27 cellular contexts compared by ENCODE assay signal in genomic region chr17:6467567-6467966, GRCh38. TPM values are rescaled to one million over a fixed set of nuclear protein-coding genes. Genes with fewer than 3 reads are reported as not detected.
DNase-seq lines count a peak whose midpoint lies in the region; ATAC-seq and TF ChIP-seq lines count a peak whose summit lies in the region.
"Had no signal": no experiment of that assay in that cellular context is flagged by ENCODE, and none has a peak within 500 bp of the region (broad histone marks: within the 10 kb centered on the region; RNA-seq: fewer than 3 reads in every experiment).

No MANE protein-coding gene starts in this region.

- intact Hi-C loops in OCI-LY7 (cut with micrococcal nuclease; ENCODE audit: unreplicated experiment) = no loop called here

- H3K9me3 ChIP-seq in HEK293 (ENCODE audit: control insufficient read depth, insufficient read depth, low read depth, low read length) = no peaks in the 10 kb centered on the region
- peaks cover 0 to 5% of the 10 kb centered on the region in 2 donors for H3K9me3 ChIP-seq in neuronal stem cell (replicated peaks in 1 of 2; ENCODE audit: control insufficient read depth in 2 of 2, insufficient read depth in 1 of 2, low read depth in 1 of 2, low read length in 2 of 2)
- H3K9me3 ChIP-seq in OCI-LY7 (ENCODE audit: low read length) = no peaks in the 10 kb centered on the region
- H3K9me3 ChIP-seq: BE2C, BLaER1 had no signal

- H3K4me2 ChIP-seq in neuronal stem cell (ENCODE audit: insufficient read depth, low read length, poor library complexity, severe bottlenecking) = no peak overlapping the region
- no peak overlapping the region for H3K4me2 ChIP-seq in OCI-LY7 (ENCODE audit: low read length)
- H3K4me2 ChIP-seq: BLaER1 had no signal

- peak overlapping the region; percentile 56 for H2BK15ac ChIP-seq in neuronal stem cell (ENCODE audit: low read length)

- POLR2A ChIA-PET in HEK293 (lab: Yijun Ruan, JAX) (no interaction called here), RWPE1 (lab: Yijun Ruan, JAX; ENCODE audit: low non-redundant PET) (no interaction called here), OCI-LY7 (lab: Charles Lee) (no interaction called here)

- H4K91ac ChIP-seq in neuronal stem cell (ENCODE audit: low read depth, low read length, poor library complexity) = no peak overlapping the region

- no peak overlapping the region for H2BK120ac ChIP-seq in neuronal stem cell (ENCODE audit: low read depth, low read length)

- no peaks in the 10 kb centered on the region for H3K9me2 ChIP-seq in OCI-LY7 (ENCODE audit: insufficient read depth, low read length)

- H4K8ac ChIP-seq in neuronal stem cell (ENCODE audit: low read depth, low read length) = no peak overlapping the region

- H2BK5ac ChIP-seq in neuronal stem cell (ENCODE audit: low read length) = peak overlapping the region; percentile 59

- TF ChIP-seq CTCF in HEK293 (tag by site-specific recombination; IDR thresholded peaks at IDR 0.05) = no peak
- TF ChIP-seq CTCF in RWPE1 (conservative IDR thresholded peaks at IDR 0.05; ENCODE audit: low read depth) = no peak
- no peak for TF ChIP-seq CTCF in OCI-LY7 (conservative IDR thresholded peaks at IDR 0.05; ENCODE audit: low read length)

- H2AK5ac ChIP-seq in neuronal stem cell (ENCODE audit: low read depth, low read length) = no peak overlapping the region

- WGBS in neuronal stem cell (ENCODE audit: extremely low coverage in 2 of 2, insufficient read length in 2 of 2, insufficient replicate concordance in 1 of 2), 2 donors = no CpG with 5 or more reads among the region's 1 CpG

- no peak overlapping the region for H3K4me3 Mint-ChIP-seq in stimulated activated naive CD8-positive, alpha-beta T cell treated with anti-CD3 and anti-CD28 coated beads, Interleukin-15, amount 100 ng/mL, for 72 hours
- H3K4me3 Mint-ChIP-seq: CD14-positive monocyte; CD4-positive, alpha-beta memory T cell; CD4-positive, CD25-positive, alpha-beta regulatory T cell; CD8-positive, alpha-beta memory T cell had no signal

- H3K9ac ChIP-seq in neuronal stem cell (ENCODE audit: low read depth, low read length, poor library complexity) = no peak overlapping the region
- H3K9ac ChIP-seq: BLaER1 had no signal

- H3K27me3 ChIP-seq in neuronal stem cell (ENCODE audit: control insufficient read depth in 3 of 3, insufficient read depth in 3 of 3, low read depth in 1 of 3, low read length in 3 of 3) = no peaks in the 10 kb centered on the region
- H3K27me3 ChIP-seq: BE2C, BLaER1 had no signal

- H2BK12ac ChIP-seq in neuronal stem cell (ENCODE audit: low read length) = peak overlapping the region; percentile 88

- H3K4me1 ChIP-seq in HEK293 (ENCODE audit: control insufficient read depth, insufficient read depth, low read length) (peaks cover 3% of the 10 kb centered on the region; the same call in 1 of the 2 replicates), neuronal stem cell (ENCODE audit: control insufficient read depth in 2 of 2, insufficient read depth in 1 of 2, low read depth in 1 of 2, low read length in 2 of 2) (peaks cover 6 to 22% of the 10 kb centered on the region in 2 donors), OCI-LY7 (ENCODE audit: insufficient read depth, low read length, poor library complexity, severe bottlenecking) (no peaks in the 10 kb centered on the region)
- H3K4me1 ChIP-seq: BE2C had no signal

- no peak for ATAC-seq in stimulated activated naive CD8-positive, alpha-beta T cell treated with anti-CD3 and anti-CD28 coated beads, Interleukin-15, amount 100 ng/mL, for 72 hours
- ATAC-seq: GM12878 had no signal

- H3K4me3 ChIP-seq in HEK293 (ENCODE audit: low read depth, low read length) (no peak overlapping the region), neuronal stem cell (ENCODE audit: low read length in 2 of 2) (no peak overlapping the region), OCI-LY7 (ENCODE audit: low read depth, low read length, poor library complexity, severe bottlenecking) (no peak overlapping the region)
- H3K4me3 ChIP-seq: BLaER1, GM12878 had no signal

- no peaks in the 10 kb centered on the region for H3K79me1 ChIP-seq in neuronal stem cell (ENCODE audit: low read depth, low read length)

- no peak overlapping the region for H3K4ac ChIP-seq in neuronal stem cell (ENCODE audit: low read length)

- no peak overlapping the region for H3K23ac ChIP-seq in neuronal stem cell (ENCODE audit: low read depth, low read length, poor library complexity)

- H4K20me1 ChIP-seq in OCI-LY7 (ENCODE audit: insufficient read depth, low read length) = no peaks in the 10 kb centered on the region
- H4K20me1 ChIP-seq: BLaER1 had no signal

- H3K36me3 ChIP-seq in HEK293 (ENCODE audit: control insufficient read depth in 2 of 2, insufficient read depth in 1 of 2, low read length in 2 of 2) (no peaks in the 10 kb centered on the region), neuronal stem cell (replicated peaks in 1 of 2; ENCODE audit: control insufficient read depth in 2 of 2, insufficient read depth in 2 of 2, low read length in 2 of 2) (no peaks in the 10 kb centered on the region), OCI-LY7 (ENCODE audit: insufficient read depth, low read length) (no peaks in the 10 kb centered on the region)
- H3K36me3 ChIP-seq: BE2C, BLaER1 had no signal

- CTCF ChIA-PET in HEK293 (lab: Yijun Ruan, JAX) = no interaction called here
- CTCF ChIA-PET in RWPE1 (lab: Yijun Ruan, JAX) = no interaction called here
- CTCF ChIA-PET in OCI-LY7 (lab: Charles Lee; ENCODE audit: unreplicated experiment) = no interaction called here

- H3K14ac ChIP-seq in neuronal stem cell (ENCODE audit: low read length) = no peak overlapping the region

- H3K27ac ChIP-seq in HEK293 (ENCODE audit: extremely low read depth, low read depth, low read length) (no peak overlapping the region), RWPE1 (peak overlapping the region; percentile 81; the same call in 1 of the 2 replicates), neuronal stem cell (replicated peaks; ENCODE audit: low read length) (no peak overlapping the region), OCI-LY7 (ENCODE audit: low read depth, low read length, poor library complexity, severe bottlenecking) (no peak overlapping the region)
- H3K27ac ChIP-seq: BLaER1 had no signal

- no peak for DNase-seq in RWPE1 (ENCODE audit: low spot score)
- DNase-seq in neuronal stem cell (ENCODE audit: low spot score) = no peak
- DNase-seq in OCI-LY7 (ENCODE audit: low spot score) = no peak
- no peak for DNase-seq in ecto neural progenitor cell (ENCODE audit: low spot score)
- no peak for DNase-seq in stimulated activated naive CD8-positive, alpha-beta T cell treated with anti-CD3 and anti-CD28 coated beads, Interleukin-15, amount 100 ng/mL, for 72 hours
- DNase-seq: 8988T; ACHN; BE2C; CD4-positive, alpha-beta memory T cell; CD4-positive, CD25-positive, alpha-beta regulatory T cell; CD8-positive, alpha-beta memory T cell; COR-L47; DMS 273 treated with DMSO at 0.1 percent for 48 hours; DMS153; DMS53; DMS79; DND-41; EL; GDM1 had no signal

- peak overlapping the region in 1 of 2 donors; percentile 9 for H3K27ac Mint-ChIP-seq in stimulated activated naive CD8-positive, alpha-beta T cell treated with anti-CD3 and anti-CD28 coated beads, Interleukin-15, amount 100 ng/mL, for 72 hours
- H3K27ac Mint-ChIP-seq: CD4-positive, alpha-beta memory T cell; CD4-positive, CD25-positive, alpha-beta regulatory T cell; CD8-positive, alpha-beta memory T cell had no signal

- no peak overlapping the region for H2AFZ ChIP-seq in neuronal stem cell (ENCODE audit: low read length)
- no peak overlapping the region for H2AFZ ChIP-seq in OCI-LY7 (ENCODE audit: low read length)

- BruUV-seq in OCI-LY7 (replicated peaks; lab: Mats Ljungman, UMichigan) = no TSS peak

- H3K27me3 Mint-ChIP-seq in stimulated activated naive CD8-positive, alpha-beta T cell treated with anti-CD3 and anti-CD28 coated beads, Interleukin-15, amount 100 ng/mL, for 72 hours = no peaks in the 10 kb centered on the region
- H3K27me3 Mint-ChIP-seq: CD4-positive, CD25-positive, alpha-beta regulatory T cell had no signal

- no peaks in the 10 kb centered on the region for H3K9me3 Mint-ChIP-seq in stimulated activated naive CD8-positive, alpha-beta T cell treated with anti-CD3 and anti-CD28 coated beads, Interleukin-15, amount 100 ng/mL, for 72 hours
- H3K9me3 Mint-ChIP-seq: CD14-positive monocyte; CD4-positive, alpha-beta memory T cell; CD4-positive, CD25-positive, alpha-beta regulatory T cell; CD8-positive, alpha-beta memory T cell had no signal

- no peak overlapping the region for H3K18ac ChIP-seq in neuronal stem cell (ENCODE audit: low read length)

- H3K79me2 ChIP-seq in OCI-LY7 (ENCODE audit: insufficient read depth, low read depth, low read length) = no peaks in the 10 kb centered on the region

- H3K4me1 Mint-ChIP-seq in stimulated activated naive CD8-positive, alpha-beta T cell treated with anti-CD3 and anti-CD28 coated beads, Interleukin-15, amount 100 ng/mL, for 72 hours = peaks cover 2% of the 10 kb centered on the region
- H3K4me1 Mint-ChIP-seq: CD14-positive monocyte; CD4-positive, alpha-beta memory T cell; CD4-positive, CD25-positive, alpha-beta regulatory T cell; CD8-positive, alpha-beta memory T cell had no signal

TF ChIP-seq in HEK293, 187 proteins besides CTCF, POLR2A, EP300 and RAD21:
- peak; percentile 82 for TF ChIP-seq ZFP3 (tag by site-specific recombination; IDR thresholded peaks at IDR 0.05; ENCODE audit: low read depth)
- TF ChIP-seq ZSCAN23 (tag by site-specific recombination; IDR thresholded peaks at IDR 0.05) = no peak

RNA-seq across cellular contexts. Expression of gene PIMREG, which starts 23.3 kb away (rescaled TPM):
- 103 TPM for polyA plus RNA-seq in neuronal stem cell (2013, experiment 1 of 2)
- polyA plus RNA-seq in neuronal stem cell (2013, experiment 2 of 2) = 98.6 TPM
- total RNA-seq in OCI-LY7 (2014; rRNA removed; shearing (Covaris generic)) = 34.5 and 39.4 TPM in 2 replicates
- 22.7 and 31.0 TPM in 2 replicates for total RNA-seq in OCI-LY7 (2022)
- total RNA-seq: CD4-positive, alpha-beta memory T cell; CD4-positive, CD25-positive, alpha-beta regulatory T cell had no signal
- polyA plus RNA-seq: CD14-positive monocyte; CD4-positive, alpha-beta memory T cell; CD8-positive, alpha-beta memory T cell had no signal

RNA-seq across cellular contexts. Expression of gene AIPL1, which starts 32.6 kb away (rescaled TPM):
- 0.26 TPM for polyA plus RNA-seq in neuronal stem cell (2013, experiment 1 of 2)
- polyA plus RNA-seq in neuronal stem cell (2013, experiment 2 of 2) = 0.35 TPM
- total RNA-seq in OCI-LY7 (2014; rRNA removed; shearing (Covaris generic)) = not detected in 2 replicates
- total RNA-seq in OCI-LY7 (2022) = not detected in 2 replicates
- total RNA-seq: A673; CD4-positive, alpha-beta memory T cell; CD4-positive, CD25-positive, alpha-beta regulatory T cell; CD8-positive, alpha-beta memory T cell; Daoy; G401; GM12878 had no signal
- polyA plus RNA-seq: AG04450; CD14-positive monocyte; CD4-positive, alpha-beta memory T cell; CD4-positive, CD25-positive, alpha-beta regulatory T cell; CD8-positive, alpha-beta memory T cell; GM12878 had no signal
